Comparison of ENCODE assay signal across 8 cellular contexts in the genomic region with DNA sequence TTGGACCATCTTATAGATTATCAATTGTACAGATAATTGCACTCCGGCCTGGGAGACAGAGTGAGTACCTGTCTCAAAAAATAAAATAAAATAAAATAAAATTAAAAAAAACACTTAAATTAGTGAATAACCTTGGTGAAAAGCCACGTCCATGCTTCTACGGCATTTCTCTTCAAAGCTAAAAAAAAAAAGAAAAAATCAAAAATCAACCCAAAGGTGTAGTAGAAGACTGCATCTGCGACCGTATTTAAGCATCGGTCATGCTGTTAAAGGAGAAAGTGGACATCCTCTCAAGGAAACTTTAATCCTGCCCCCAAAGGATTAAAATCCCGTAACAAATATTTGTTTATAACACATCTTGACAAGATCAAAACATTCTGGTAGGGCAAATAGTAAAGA. TPM values are rescaled to one million over a fixed set of nuclear protein-coding genes. Genes with fewer than 3 reads are reported as not detected.
DNase-seq lines count a peak whose midpoint lies in the region; ATAC-seq and TF ChIP-seq lines count a peak whose summit lies in the region.

No MANE protein-coding gene starts in this region.

- peaks cover 34% of the 10 kb centered on the region for H3K79me2 ChIP-seq in neural cell (replicated peaks; ENCODE audit: insufficient read depth, low read length)

- H3K4me3 ChIP-seq in BLaER1 treated with 17β-estradiol and CSF1 and Interleukin-3, amounts not matched to agents 10 nM and 100 nM = peak overlapping the region; percentile 71 to 99 (median 95)
- H3K4me3 ChIP-seq in ectodermal cell (ENCODE audit: insufficient read depth, low read depth, low read length) = peak overlapping the region; percentile 89
- H3K4me3 ChIP-seq in neural cell (ENCODE audit: low read length) = peak overlapping the region; percentile 95

- TF ChIP-seq EP300 in neural cell (conservative IDR thresholded peaks at IDR 0.05; ENCODE audit: poor library complexity, severe bottlenecking) = no peak

- peak overlapping the region; percentile 80 to 94 (median 88) for H3K4me2 ChIP-seq in BLaER1 treated with 17β-estradiol and CSF1 and Interleukin-3, amounts not matched to agents 10 nM and 100 nM
- peak overlapping the region; percentile 84 for H3K4me2 ChIP-seq in neural cell (ENCODE audit: low read length)

- DNase-seq in NCI-H146 (lab: John Stamatoyannopoulos, UW) (peak; percentile 67), C1 segment of cervical spinal cord (lab: John Stamatoyannopoulos, UW) (no peak), NOMO-1 (lab: John Stamatoyannopoulos, UW; ENCODE audit: unreplicated experiment in 2 of 2) (no peak), SIG-M5 (lab: John Stamatoyannopoulos, UW) (no peak)

- H3F3A ChIP-seq in neural cell (ENCODE audit: insufficient read depth, low read length, poor library complexity, severe bottlenecking) = peaks cover 5% of the 10 kb centered on the region

- peak overlapping the region; percentile 95 to 99 (median 98) for H3K9ac ChIP-seq in BLaER1 treated with 17β-estradiol and CSF1 and Interleukin-3, amounts not matched to agents 10 nM and 100 nM
- peak overlapping the region; percentile 98 for H3K9ac ChIP-seq in neural cell (ENCODE audit: low read length)

- H2AFZ ChIP-seq in neural cell (ENCODE audit: low read depth, low read length) = peak overlapping the region; percentile 100

- H3K9me3 ChIP-seq in BLaER1 treated with 17β-estradiol and CSF1 and Interleukin-3, amounts not matched to agents 10 nM and 100 nM (replicated peaks in 1 of 11) = no peaks in the 10 kb centered on the region
- H3K9me3 ChIP-seq in ectodermal cell (ENCODE audit: control insufficient read depth, low read length) = no peaks in the 10 kb centered on the region
- H3K9me3 ChIP-seq in neural cell (ENCODE audit: low read length) = no peaks in the 10 kb centered on the region

- no peak for TF ChIP-seq CTCF in neural cell (IDR thresholded peaks at IDR 0.05; ENCODE audit: poor library complexity, severe bottlenecking)

- peaks cover 8 to 37% (median 25%) of the 10 kb centered on the region in 11 experiments; a peak in 19 of 22 replicates for H3K36me3 ChIP-seq in BLaER1 treated with 17β-estradiol and CSF1 and Interleukin-3, amounts not matched to agents 10 nM and 100 nM
- H3K36me3 ChIP-seq in ectodermal cell (ENCODE audit: control insufficient read depth, insufficient read depth, low read length) (no peaks in the 10 kb centered on the region), neural cell (ENCODE audit: insufficient read depth, low read length) (no peaks in the 10 kb centered on the region)

- WGBS in ectodermal cell, 2 experiments = 41 to 46% methylated on average over 5 to 6 of the region's 7 CpGs

- H3K27ac ChIP-seq in BLaER1 treated with 17β-estradiol and CSF1 and Interleukin-3, amounts not matched to agents 10 nM and 100 nM = peak overlapping the region; percentile 94 to 99 (median 98)
- H3K27ac ChIP-seq in ectodermal cell (ENCODE audit: insufficient read depth, low read depth, low read length, poor library complexity, severe bottlenecking) = peak overlapping the region; percentile 99
- H3K27ac ChIP-seq in neural cell (ENCODE audit: low read length) = peak overlapping the region; percentile 98

- ATAC-seq in GM21390 (IDR thresholded peaks at IDR 0.05; ENCODE audit: unreplicated experiment) = no peak

- no peaks in the 10 kb centered on the region for H3K9me2 ChIP-seq in neural cell (ENCODE audit: insufficient read depth, low read length)

- no peak for TF ChIP-seq RAD21 in neural cell (conservative IDR thresholded peaks at IDR 0.05)

- peaks cover 28 to 38% (median 36%) of the 10 kb centered on the region in 11 experiments for H4K20me1 ChIP-seq in BLaER1 treated with 17β-estradiol and CSF1 and Interleukin-3, amounts not matched to agents 10 nM and 100 nM
- H4K20me1 ChIP-seq in neural cell (ENCODE audit: insufficient read depth) = no peaks in the 10 kb centered on the region

- H3K4me1 ChIP-seq in BLaER1 treated with 17β-estradiol and CSF1 and Interleukin-3, amounts not matched to agents 10 nM and 100 nM = peaks cover 37 to 54% (median 42%) of the 10 kb centered on the region in 10 experiments
- no peaks in the 10 kb centered on the region for H3K4me1 ChIP-seq in ectodermal cell (ENCODE audit: control insufficient read depth, insufficient read depth, low read length)

- no peaks in the 10 kb centered on the region for H3K27me3 ChIP-seq in BLaER1 treated with 17β-estradiol and CSF1 and Interleukin-3, amounts not matched to agents 10 nM and 100 nM
- H3K27me3 ChIP-seq in ectodermal cell (ENCODE audit: control insufficient read depth, insufficient read depth, low read length, poor library complexity, severe bottlenecking) = no peaks in the 10 kb centered on the region
- no peaks in the 10 kb centered on the region for H3K27me3 ChIP-seq in neural cell (ENCODE audit: insufficient read depth, low read depth, low read length)

TF ChIP-seq in neural cell, 6 proteins besides CTCF, POLR2A, EP300 and RAD21:
- TF ChIP-seq TAF1 (IDR thresholded peaks at IDR 0.05; ENCODE audit: low read depth) = no peak
- TF ChIP-seq POLR2AphosphoS5 (IDR thresholded peaks at IDR 0.05) = no peak
- TF ChIP-seq REST (IDR thresholded peaks at IDR 0.05; ENCODE audit: borderline replicate concordance) = no peak
- TF ChIP-seq MXI1 (conservative IDR thresholded peaks at IDR 0.05; ENCODE audit: poor library complexity, severe bottlenecking) = no peak
- TF ChIP-seq EZH2 (IDR thresholded peaks at IDR 0.05; ENCODE audit: borderline replicate concordance, insufficient read depth, low read length, poor library complexity, severe bottlenecking) = no peak

RNA-seq across cellular contexts. Expression of gene RNF138, which starts 0.3 kb away (rescaled TPM):
- polyA plus RNA-seq in ectodermal cell (2013, experiment 1 of 4) = 80.7 TPM
- polyA plus RNA-seq in ectodermal cell (2013, experiment 2 of 4) = 73.3 TPM
- 67.6 TPM for polyA plus RNA-seq in ectodermal cell (2013, experiment 3 of 4)
- 72.1 TPM for polyA plus RNA-seq in ectodermal cell (2013, experiment 4 of 4)
- 37.8 and 40.3 TPM in 2 replicates for polyA plus RNA-seq in neural cell
- 53.1 and 57.5 TPM in 2 replicates for polyA minus RNA-seq in neural cell
